Comparison of ENCODE assay signal across 8 cellular contexts in genomic region chr11:65524747-65525658, GRCh38. TPM values are rescaled to one million over a fixed set of nuclear protein-coding genes. Genes with fewer than 3 reads are reported as not detected.
DNase-seq lines count a peak whose midpoint lies in the region; ATAC-seq and TF ChIP-seq lines count a peak whose summit lies in the region.

Gene SCYL1, plus strand, starts transcription at chr11:65525083. Its CDS starts 71 bp downstream, at chr11:65525154.

- DNase-seq in GM10248 (ENCODE audit: extremely low spot score): peak; percentile 96
- DNase-seq in NCI-H526 (lab: John Stamatoyannopoulos, UW): peak; percentile 29 to 83
- DNase-seq in activated CD8-positive, alpha-beta T cell treated with anti-CD3 and anti-CD28 coated beads, Interleukin-2, amount 10 ng/mL, durations not matched to agents 7 days and 5 days: peak; percentile 84
- DNase-seq in effector CD4-positive, alpha-beta T cell: peak; percentile 77
- peak; percentile 83 to 91 for DNase-seq in lung microvascular endothelial cell (ENCODE audit: low read depth in 2 of 2)
- DNase-seq in stimulated activated CD4-positive, alpha-beta T cell treated with anti-CD3 and anti-CD28 coated beads, TNF-alpha, amount 100 ng/mL, for 4 hours (ENCODE audit: low read depth in 3 of 3): peak; percentile 75 to 78 (median 77)
- no peak for DNase-seq in SK-N-DZ (ENCODE audit: low spot score)

- TF ChIP-seq CTCF in GM10248 (IDR thresholded peaks at IDR 0.05; ENCODE audit: control extremely low read depth, extremely low read depth, low read depth, missing control alignments): no peak

- peak within 1 kb of the TSS; percentile 89 for H3K27ac Mint-ChIP-seq in activated CD8-positive, alpha-beta T cell treated with anti-CD3 and anti-CD28 coated beads, Interleukin-2, amount 10 ng/mL, durations not matched to agents 7 days and 5 days

- H3K4me1 Mint-ChIP-seq in activated CD8-positive, alpha-beta T cell treated with anti-CD3 and anti-CD28 coated beads, Interleukin-2, amount 10 ng/mL, durations not matched to agents 7 days and 5 days (ENCODE audit: low read depth): peaks cover 63% of the 10 kb centered on the region

- CTCF ChIA-PET in GM10248 (lab: Yijun Ruan, JAX): interaction anchor here (1.4 to 8.5 kb wide), 2 partner anchors 13 to 16 kb away, joined by 4 to 77 read pairs; no protein-coding TSS in a partner anchor
- CTCF ChIA-PET in activated CD8-positive, alpha-beta T cell treated with anti-CD3 and anti-CD28 coated beads, Interleukin-2, amount 10 ng/mL, durations not matched to agents 7 days and 5 days (lab: Charles Lee): interaction anchor here (0.6 to 2.2 kb wide), 7 partner anchors 14 to 143 kb away, joined by 3 to 13 read pairs (median 7); partner anchors contain the start of gene FAM89B

- peak; percentile 60 for ATAC-seq in HG02610 (IDR thresholded peaks at IDR 0.05; ENCODE audit: unreplicated experiment)
- peak; percentile 79 for ATAC-seq in activated CD8-positive, alpha-beta T cell treated with anti-CD3 and anti-CD28 coated beads, Interleukin-2, amount 10 ng/mL, durations not matched to agents 7 days and 5 days

- H3K36me3 Mint-ChIP-seq in activated CD8-positive, alpha-beta T cell treated with anti-CD3 and anti-CD28 coated beads, Interleukin-2, amount 10 ng/mL, durations not matched to agents 7 days and 5 days (ENCODE audit: low read depth): peaks cover 21% of the 10 kb centered on the region

- peak within 1 kb of the TSS; percentile 83 for H3K4me3 Mint-ChIP-seq in activated CD8-positive, alpha-beta T cell treated with anti-CD3 and anti-CD28 coated beads, Interleukin-2, amount 10 ng/mL, durations not matched to agents 7 days and 5 days

- POLR2A ChIA-PET in GM10248 (lab: Yijun Ruan, JAX): interaction anchor here (0.5 to 1.9 kb wide), 12 partner anchors 11 to 417 kb away, joined by 3 to 18 read pairs (median 5); partner anchors contain the start of genes MALAT1 and NEAT1
- POLR2A ChIA-PET in activated CD8-positive, alpha-beta T cell treated with anti-CD3 and anti-CD28 coated beads, Interleukin-2, amount 10 ng/mL, durations not matched to agents 7 days and 5 days (lab: Charles Lee): interaction anchor here (0.6 to 2.8 kb wide), 17 partner anchors 12 to 1926 kb away, joined by 3 to 25 read pairs (median 4); partner anchors contain the start of genes MALAT1 and ZNRD2

- H3K9me3 Mint-ChIP-seq in activated CD8-positive, alpha-beta T cell treated with anti-CD3 and anti-CD28 coated beads, Interleukin-2, amount 10 ng/mL, durations not matched to agents 7 days and 5 days (ENCODE audit: insufficient read depth): no peaks in the 10 kb centered on the region

- H3K27me3 Mint-ChIP-seq in activated CD8-positive, alpha-beta T cell treated with anti-CD3 and anti-CD28 coated beads, Interleukin-2, amount 10 ng/mL, durations not matched to agents 7 days and 5 days (ENCODE audit: low read depth): no peaks in the 10 kb centered on the region

RNA-seq across cellular contexts. Expression of gene SCYL1, which starts in this region (rescaled TPM):
- total RNA-seq in activated CD8-positive, alpha-beta T cell treated with anti-CD3 and anti-CD28 coated beads, Interleukin-2, amount 10 ng/mL, durations not matched to agents 7 days and 5 days: 10 to 100 TPM; 68.0 to 69.5 TPM
- 36.6 and 46.6 TPM in 2 replicates for total RNA-seq in lung microvascular endothelial cell
- polyA plus RNA-seq in SK-N-DZ (2014; cell fraction: cytosol; rRNA removed): 32.7 and 42.1 TPM in 2 replicates
- polyA plus RNA-seq in SK-N-DZ (2014; cell fraction: nucleus; rRNA removed): 92.4 and 96.0 TPM in 2 replicates
